3 cellular contexts compared by ENCODE assay signal in the genomic region with DNA sequence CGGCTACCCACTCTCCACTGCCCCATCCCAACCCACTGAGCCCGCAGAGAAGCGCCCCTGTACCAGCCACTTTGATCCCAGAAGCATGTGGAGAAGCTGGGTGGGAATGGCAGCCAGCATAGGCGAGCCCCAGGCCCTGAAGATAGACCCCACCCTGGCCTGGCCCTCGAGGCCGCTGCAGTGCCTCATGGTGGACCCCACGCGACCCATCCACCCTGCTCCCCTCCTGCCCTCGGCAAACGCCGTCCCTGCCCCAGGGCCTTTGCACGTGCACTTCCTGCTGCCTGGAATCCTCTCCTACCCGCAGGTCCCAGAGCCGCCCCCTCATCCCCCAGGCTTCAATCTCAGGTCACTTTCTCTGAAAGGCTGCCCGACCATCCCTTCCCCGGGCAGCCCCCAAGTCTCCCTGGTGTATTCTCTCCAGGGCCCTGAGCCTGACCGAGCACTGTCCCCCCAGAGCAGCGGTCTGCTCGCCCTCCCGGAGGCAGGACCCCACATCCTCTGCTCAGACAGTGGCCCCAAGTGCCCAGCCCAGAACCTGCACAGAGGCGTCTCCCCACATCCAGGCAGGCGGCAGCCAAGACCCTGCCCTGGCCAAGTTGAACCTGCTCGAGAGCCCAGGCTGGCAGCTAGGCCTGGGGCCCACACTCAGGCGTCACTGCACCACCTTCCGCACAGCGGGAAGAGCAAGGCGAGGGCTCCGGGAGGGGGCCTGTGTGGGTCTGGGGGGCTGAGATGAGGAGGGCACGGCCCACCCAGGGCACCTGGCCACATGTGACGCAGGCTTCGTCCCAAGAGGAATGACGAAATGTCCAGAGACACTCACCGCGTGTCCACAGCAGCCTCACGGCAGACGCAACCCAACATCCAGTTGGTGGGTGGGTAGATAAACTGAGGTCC.
A peak's percentile ranks its signal among the peaks of the same experiment; 100 is the strongest.
TF ChIP-seq lines count a peak whose summit lies in the region.

No MANE protein-coding gene starts in this region.

TF ChIP-seq in HEK293, 187 proteins besides CTCF, POLR2A, EP300 and RAD21:
- TF ChIP-seq KLF8 (tag by site-specific recombination; IDR thresholded peaks at IDR 0.05), result peak; percentile 43; the same call in 1 of the 2 replicates
- TF ChIP-seq ZNF747 (tag by site-specific recombination; IDR thresholded peaks at IDR 0.05), result no peak
- TF ChIP-seq ZNF623 (tag by site-specific recombination; IDR thresholded peaks at IDR 0.05), result peak; percentile 100
- TF ChIP-seq ZNF202 (tag by site-specific recombination; IDR thresholded peaks at IDR 0.05; ENCODE audit: borderline replicate concordance), result no peak
TF ChIP-seq in HEK293: peak in this region for 2.

TF ChIP-seq in WTC11, 78 proteins besides CTCF, POLR2A, EP300 and RAD21:
- TF ChIP-seq GTF2I (CRISPR knock-in tag; conservative IDR thresholded peaks at IDR 0.05), result peak; percentile 67; the same call in 1 of the 2 replicates
- TF ChIP-seq, protein P1, sequence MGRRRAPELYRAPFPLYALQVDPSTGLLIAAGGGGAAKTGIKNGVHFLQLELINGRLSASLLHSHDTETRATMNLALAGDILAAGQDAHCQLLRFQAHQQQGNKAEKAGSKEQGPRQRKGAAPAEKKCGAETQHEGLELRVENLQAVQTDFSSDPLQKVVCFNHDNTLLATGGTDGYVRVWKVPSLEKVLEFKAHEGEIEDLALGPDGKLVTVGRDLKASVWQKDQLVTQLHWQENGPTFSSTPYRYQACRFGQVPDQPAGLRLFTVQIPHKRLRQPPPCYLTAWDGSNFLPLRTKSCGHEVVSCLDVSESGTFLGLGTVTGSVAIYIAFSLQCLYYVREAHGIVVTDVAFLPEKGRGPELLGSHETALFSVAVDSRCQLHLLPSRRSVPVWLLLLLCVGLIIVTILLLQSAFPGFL (CRISPR knock-in tag; IDR thresholded peaks at IDR 0.05; ENCODE audit: borderline replicate concordance), result no peak
- TF ChIP-seq, protein P2, sequence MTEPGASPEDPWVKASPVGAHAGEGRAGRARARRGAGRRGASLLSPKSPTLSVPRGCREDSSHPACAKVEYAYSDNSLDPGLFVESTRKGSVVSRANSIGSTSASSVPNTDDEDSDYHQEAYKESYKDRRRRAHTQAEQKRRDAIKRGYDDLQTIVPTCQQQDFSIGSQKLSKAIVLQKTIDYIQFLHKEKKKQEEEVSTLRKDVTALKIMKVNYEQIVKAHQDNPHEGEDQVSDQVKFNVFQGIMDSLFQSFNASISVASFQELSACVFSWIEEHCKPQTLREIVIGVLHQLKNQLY (CRISPR knock-in tag; IDR thresholded peaks at IDR 0.05), result no peak

TF ChIP-seq in H1, 55 proteins besides CTCF, POLR2A, EP300 and RAD21:
- TF ChIP-seq SP1 (IDR thresholded peaks at IDR 0.05; ENCODE audit: low read depth, low read length) (no peak), KDM1A (IDR thresholded peaks at IDR 0.05; ENCODE audit: borderline replicate concordance, low read length) (peak; percentile 70; the same call in 1 of the 2 replicates), CHD7 (IDR thresholded peaks at IDR 0.05; ENCODE audit: insufficient replicate concordance, low read length) (no peak)
